ENCODE assay signal across 8 cellular contexts in genomic region chr6:127484207-127484858, GRCh38. TPM values are rescaled to one million over a fixed set of nuclear protein-coding genes. Genes with fewer than 3 reads are reported as not detected.
A peak's percentile ranks its signal among the peaks of the same experiment; 100 is the strongest.
DNase-seq lines count a peak whose midpoint lies in the region; ATAC-seq and TF ChIP-seq lines count a peak whose summit lies in the region.

No MANE protein-coding gene starts in this region.

- H3K4me1 Mint-ChIP-seq in activated T-cell treated with anti-CD3 and anti-CD28 coated beads, Interleukin-2, amount 50 U/mL, for 24 hours (ENCODE audit: low read depth): peaks cover 37% of the 10 kb centered on the region
- H3K4me1 Mint-ChIP-seq in dendritic cell treated with granulocyte-macrophage colony-stimulating factor and Interleukin-4, amounts not matched to agents 40 ng/mL and 50 ng/mL, for 4 days (ENCODE audit: low read depth): peaks cover 9% of the 10 kb centered on the region

- no peaks in the 10 kb centered on the region for H3K27me3 Mint-ChIP-seq in activated T-cell treated with anti-CD3 and anti-CD28 coated beads, Interleukin-2, amount 50 U/mL, for 24 hours
- peaks cover 5% of the 10 kb centered on the region for H3K27me3 Mint-ChIP-seq in dendritic cell treated with granulocyte-macrophage colony-stimulating factor and Interleukin-4, amounts not matched to agents 40 ng/mL and 50 ng/mL, for 4 days

- H3K27ac ChIP-seq in osteoblast (ENCODE audit: low read depth, low read length): peak overlapping the region; percentile 54

- intact Hi-C loops in dendritic cell treated with granulocyte-macrophage colony-stimulating factor and Interleukin-4, amounts not matched to agents 40 ng/mL and 50 ng/mL, for 4 days (cut with micrococcal nuclease): no loop called here

- peak; percentile 99 for ATAC-seq in HG02678 (IDR thresholded peaks at IDR 0.05; ENCODE audit: unreplicated experiment)

- H3K27me3 ChIP-seq in osteoblast (ENCODE audit: insufficient read depth, low read length): no peaks in the 10 kb centered on the region

- peak overlapping the region; percentile 54 for H3K4me3 ChIP-seq in osteoblast (ENCODE audit: insufficient read depth, low read length)

- peak overlapping the region; percentile 71 for H3K4me2 ChIP-seq in osteoblast (ENCODE audit: insufficient read depth, low read length)

- no peaks in the 10 kb centered on the region for H3K36me3 ChIP-seq in osteoblast (ENCODE audit: insufficient read depth, low read length)

- H4K20me1 ChIP-seq in osteoblast (ENCODE audit: insufficient read depth, low read length): no peaks in the 10 kb centered on the region

- no peaks in the 10 kb centered on the region for H3K9me3 ChIP-seq in osteoblast (ENCODE audit: low read depth, low read length)

- peaks cover 45% of the 10 kb centered on the region for H3K4me1 ChIP-seq in osteoblast (ENCODE audit: insufficient read depth, low read length)

- no peak for TF ChIP-seq CTCF in osteoblast (IDR thresholded peaks at IDR 0.05; ENCODE audit: extremely low read depth, low read depth, low read length)

- no peak overlapping the region for H2AFZ ChIP-seq in osteoblast (ENCODE audit: low read length)

- peaks cover 15% of the 10 kb centered on the region for H3K36me3 Mint-ChIP-seq in activated T-cell treated with anti-CD3 and anti-CD28 coated beads, Interleukin-2, amount 50 U/mL, for 24 hours (ENCODE audit: low read depth)
- no peaks in the 10 kb centered on the region for H3K36me3 Mint-ChIP-seq in dendritic cell treated with granulocyte-macrophage colony-stimulating factor and Interleukin-4, amounts not matched to agents 40 ng/mL and 50 ng/mL, for 4 days (ENCODE audit: low read depth)

- peaks cover 4% of the 10 kb centered on the region for H3K9me3 Mint-ChIP-seq in activated T-cell treated with anti-CD3 and anti-CD28 coated beads, Interleukin-2, amount 50 U/mL, for 24 hours
- H3K9me3 Mint-ChIP-seq in dendritic cell treated with granulocyte-macrophage colony-stimulating factor and Interleukin-4, amounts not matched to agents 40 ng/mL and 50 ng/mL, for 4 days: no peaks in the 10 kb centered on the region

- peak overlapping the region; percentile 86 for H3K27ac Mint-ChIP-seq in activated T-cell treated with anti-CD3 and anti-CD28 coated beads, Interleukin-2, amount 50 U/mL, for 24 hours
- no peak overlapping the region for H3K27ac Mint-ChIP-seq in dendritic cell treated with granulocyte-macrophage colony-stimulating factor and Interleukin-4, amounts not matched to agents 40 ng/mL and 50 ng/mL, for 4 days

- H3K79me2 ChIP-seq in osteoblast (ENCODE audit: insufficient read depth, low read length): no peaks in the 10 kb centered on the region

- H3K4me3 Mint-ChIP-seq in activated T-cell treated with anti-CD3 and anti-CD28 coated beads, Interleukin-2, amount 50 U/mL, for 24 hours: peak overlapping the region; percentile 46
- peak overlapping the region; percentile 33 for H3K4me3 Mint-ChIP-seq in dendritic cell treated with granulocyte-macrophage colony-stimulating factor and Interleukin-4, amounts not matched to agents 40 ng/mL and 50 ng/mL, for 4 days

- no peak for DNase-seq in activated T-cell treated with anti-CD3 and anti-CD28 coated beads, Interleukin-2, amount 50 U/mL, for 24 hours
- no peak for DNase-seq in activated T-cell treated with anti-CD3 and anti-CD28 coated beads, Interleukin-2, amount 50 U/mL, for 48 hours
- DNase-seq in NAMALWA (ENCODE audit: low spot score) (peak; percentile 38), osteoblast (ENCODE audit: insufficient read length, low spot score, missing footprints) (no peak), middle frontal gyrus (ENCODE audit: extremely low spot score, low spot score) (no peak), NCI-H1436 treated with DMSO at 0.1 percent for 48 hours (lab: John Stamatoyannopoulos, UW) (no peak)

RNA-seq across cellular contexts. Expression of gene KIAA0408, which starts 25.1 kb away (rescaled TPM):
- 1.8 and 2.5 TPM in 2 replicates for total RNA-seq in osteoblast
